ENCODE assay signal across 8 cellular contexts in the genomic region with DNA sequence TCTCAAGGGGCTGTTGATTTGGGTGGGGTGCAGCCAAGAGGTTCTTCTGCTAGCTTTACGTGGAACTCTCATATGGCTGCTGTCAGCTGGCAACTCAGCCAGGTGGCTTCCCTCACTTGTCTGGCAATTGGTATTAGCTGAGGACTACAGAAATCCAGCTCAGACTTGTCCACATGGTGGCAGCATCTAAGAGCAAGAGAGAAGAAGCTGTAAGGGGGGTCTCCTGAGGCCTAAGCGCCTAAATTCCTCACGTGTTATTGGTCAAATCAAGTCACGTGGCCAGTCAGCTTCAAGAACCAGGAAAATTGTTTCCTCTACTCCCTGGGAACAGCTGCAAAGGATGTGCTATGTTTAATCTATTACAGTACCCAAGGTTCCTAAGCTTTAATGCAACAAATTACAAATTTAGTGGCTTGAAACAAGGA. TPM values are rescaled to one million over a fixed set of nuclear protein-coding genes. Genes with fewer than 3 reads are reported as not detected.
DNase-seq lines count a peak whose midpoint lies in the region; ATAC-seq, FAIRE-seq and TF ChIP-seq lines count a peak whose summit lies in the region.

No MANE protein-coding gene starts in this region.

- no peak overlapping the region for H3K4me3 ChIP-seq in esophagus squamous epithelium

- WGBS in esophagus squamous epithelium, 2 donors, result 15 to 34% methylated on average over 4 of the region's 4 CpGs

- peak in 4 of 6 experiments; percentile 5 to 48 (median 36) for TF ChIP-seq CTCF in esophagus squamous epithelium (IDR thresholded peaks at IDR 0.05)

- no peaks in the 10 kb centered on the region for H3K9me3 ChIP-seq in esophagus squamous epithelium

- no peaks in the 10 kb centered on the region for H3K36me3 ChIP-seq in esophagus squamous epithelium

- FAIRE-seq in GM12891 (lab: Jason Lieb, UNC), result peak; percentile 58

- intact Hi-C loops in esophagus squamous epithelium (cut with DNase I), result loop anchor here (5.0 kb wide), 1 partner anchor 36 kb away; no protein-coding TSS in a partner anchor

- DNase-seq in AG08396 (ENCODE audit: low spot score) (peak; percentile 82), GM12891 (ENCODE audit: insufficient read length, low spot score) (peak; percentile 43), NCI-H187 treated with DMSO at 0.1 percent for 48 hours (lab: John Stamatoyannopoulos, UW) (peak; percentile 58), SKM-1 treated with dmso at 0.1 percent for 144 hours (lab: John Stamatoyannopoulos, UW; ENCODE audit: unreplicated experiment) (peak; percentile 74), esophagus squamous epithelium (lab: John Stamatoyannopoulos, UW) (peak; percentile 11), non-pigmented ciliary epithelial cell (ENCODE audit: low read depth) (peak; percentile 53), midbrain (lab: John Stamatoyannopoulos, UW) (no peak)

- no peak for ATAC-seq in HG03095 (IDR thresholded peaks at IDR 0.05; ENCODE audit: unreplicated experiment)

- no peaks in the 10 kb centered on the region for H3K27me3 ChIP-seq in esophagus squamous epithelium

- TF ChIP-seq POLR2A in GM12891 (IDR thresholded peaks at IDR 0.05; ENCODE audit: low read depth, low read length) (no peak), esophagus squamous epithelium (IDR thresholded peaks at IDR 0.05) (no peak)

- peaks cover 4 to 36% (median 13%) of the 10 kb centered on the region in 3 donors for H3K4me1 ChIP-seq in esophagus squamous epithelium

- H3K27ac ChIP-seq in esophagus squamous epithelium, result peak overlapping the region in 1 of 4 donors; percentile 13

TF ChIP-seq in GM12891, 5 proteins besides CTCF, POLR2A, EP300 and RAD21:
- no peak for TF ChIP-seq POLR2AphosphoS5 (IDR thresholded peaks at IDR 0.05; ENCODE audit: low read depth, low read length)
- no peak for TF ChIP-seq PAX5 (IDR thresholded peaks at IDR 0.05; ENCODE audit: insufficient read depth, low read length, severe bottlenecking)
- TF ChIP-seq POU2F2 (IDR thresholded peaks at IDR 0.05; ENCODE audit: low read depth, low read length), result no peak
- no peak for TF ChIP-seq TAF1 (IDR thresholded peaks at IDR 0.05; ENCODE audit: low read depth, low read length)
- TF ChIP-seq SPI1 (IDR thresholded peaks at IDR 0.05; ENCODE audit: low read depth, low read length), result no peak
TF ChIP-seq in GM12891: peak in this region for 0.

RNA-seq across cellular contexts. Expression of a gene that starts 4.2 kb away (rescaled TPM):
- 4.6 TPM for polyA plus RNA-seq in GM12891 (2012; ENCODE audit: low read depth, missing spikeins)
- total RNA-seq in esophagus squamous epithelium, result 1 to 10 TPM; 2.5 to 9.1 (median 4.0) TPM

RNA-seq across cellular contexts. Expression of a gene that starts 18.8 kb away (rescaled TPM):
- 84.7 TPM for polyA plus RNA-seq in GM12891 (2012; ENCODE audit: low read depth, missing spikeins)
- 10 to 100 TPM; 26.8 to 54.4 (median 42.2) TPM for total RNA-seq in esophagus squamous epithelium

RNA-seq across cellular contexts. Expression of a gene that starts 53.6 kb away (rescaled TPM):
- 59.4 TPM for polyA plus RNA-seq in GM12891 (2012; ENCODE audit: low read depth, missing spikeins)
- total RNA-seq in esophagus squamous epithelium, result 10 to 100 TPM; 37.8 to 50.7 (median 43.2) TPM
